8 cellular contexts compared by ENCODE assay signal in the genomic region with DNA sequence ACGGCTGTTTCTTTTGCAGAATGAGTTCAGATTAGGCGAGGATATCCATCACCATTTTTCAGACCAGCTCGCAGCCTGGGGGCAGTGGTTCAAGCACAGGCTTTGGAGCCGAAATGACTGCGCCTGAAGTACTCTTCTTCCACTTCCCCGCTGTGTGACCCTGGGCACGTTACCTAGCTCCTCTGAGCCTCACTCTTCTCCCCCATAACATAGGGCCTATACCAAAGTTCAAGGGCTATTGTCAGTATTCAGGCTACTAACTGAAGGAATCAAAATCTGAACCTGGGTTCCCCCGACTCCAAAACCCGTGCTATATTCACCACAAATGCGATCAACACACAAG. TPM values are rescaled to one million over a fixed set of nuclear protein-coding genes. Genes with fewer than 3 reads are reported as not detected.
DNase-seq lines count a peak whose midpoint lies in the region; ATAC-seq, FAIRE-seq and TF ChIP-seq lines count a peak whose summit lies in the region.

No MANE protein-coding gene starts in this region.

- CTCF ChIA-PET in HCT116 (lab: Charles Lee) = no interaction called here

- H3K27ac ChIP-seq in C4-2B = peak overlapping the region; percentile 94
- peak overlapping the region; percentile 66 for H3K27ac ChIP-seq in HCT116 (ENCODE audit: low read depth, low read length)
- H3K27ac ChIP-seq in kidney (ENCODE audit: low read depth in 2 of 2, low read length in 2 of 2) = no peak overlapping the region
- H3K27ac ChIP-seq in tibial artery = peak overlapping the region; percentile 79 to 89

- peaks cover 13 to 25% of the 10 kb centered on the region in 2 experiments; a peak in 3 of 4 replicates for H3K4me1 ChIP-seq in HCT116 (ENCODE audit: control insufficient read depth in 1 of 2, insufficient read depth in 2 of 2, low read length in 2 of 2)
- peaks cover 14 to 15% of the 10 kb centered on the region in 2 donors for H3K4me1 ChIP-seq in kidney (ENCODE audit: control insufficient read depth in 1 of 2, insufficient read depth in 1 of 2, low read depth in 1 of 2, low read length in 2 of 2)
- peaks cover 0 to 37% (median 27%) of the 10 kb centered on the region in 4 donors for H3K4me1 ChIP-seq in tibial artery

- H3K9me3 ChIP-seq in HCT116 (ENCODE audit: control insufficient read depth in 1 of 2, insufficient read depth in 1 of 2, low read depth in 1 of 2, low read length in 2 of 2) = no peaks in the 10 kb centered on the region
- no peaks in the 10 kb centered on the region for H3K9me3 ChIP-seq in kidney (ENCODE audit: control insufficient read depth in 1 of 2, low read length in 2 of 2)
- H3K9me3 ChIP-seq in tibial artery = no peaks in the 10 kb centered on the region

- H3K36me3 ChIP-seq in HCT116 (ENCODE audit: control insufficient read depth in 1 of 2, insufficient read depth in 2 of 2, low read length in 2 of 2) (peaks cover 12 to 23% of the 10 kb centered on the region in 2 experiments; a peak in 3 of 4 replicates), kidney (ENCODE audit: control insufficient read depth in 1 of 2, insufficient read depth in 2 of 2, low read length in 2 of 2) (peaks cover 13 to 16% of the 10 kb centered on the region in 2 donors), tibial artery (peaks cover 22 to 45% (median 31%) of the 10 kb centered on the region in 3 donors)

- TF ChIP-seq CTCF in C4-2B (conservative IDR thresholded peaks at IDR 0.05) (no peak), HCT116 (IDR thresholded peaks at IDR 0.05 in 2 of 3, conservative IDR thresholded peaks at IDR 0.05 in 1 of 3; ENCODE audit: borderline replicate concordance in 1 of 3, insufficient read depth in 1 of 3, low read depth in 2 of 3, low read length in 2 of 3) (no peak), kidney (IDR thresholded peaks at IDR 0.05; ENCODE audit: borderline replicate concordance, extremely low read depth, insufficient read depth) (no peak), tibial artery (IDR thresholded peaks at IDR 0.05) (no peak)

- no peak overlapping the region for H2AFZ ChIP-seq in HCT116 (ENCODE audit: low read depth, low read length, poor library complexity, severe bottlenecking)

- H3K4me3 ChIP-seq in HCT116 (replicated peaks in 1 of 2; ENCODE audit: low read depth in 1 of 2, low read length in 2 of 2) (peak overlapping the region; percentile 79 to 91), kidney (ENCODE audit: low read length in 2 of 2) (peak overlapping the region; percentile 95 to 100), tibial artery (peak overlapping the region; percentile 64 to 88)

- POLR2A ChIA-PET in HCT116 (lab: Charles Lee) = no interaction called here

- no peak for TF ChIP-seq RAD21 in HCT116 (IDR thresholded peaks at IDR 0.05; ENCODE audit: low read depth)

- H3K9ac ChIP-seq in HCT116 (ENCODE audit: low read length) = peak overlapping the region; percentile 82
- H3K9ac ChIP-seq in kidney (ENCODE audit: low read length in 2 of 2) = peak overlapping the region; percentile 56 to 98

- no peak for FAIRE-seq in kidney (lab: Jason Lieb, UNC)

- no peaks in the 10 kb centered on the region; the same call in 1 of the 2 replicates for H4K20me1 ChIP-seq in HCT116 (ENCODE audit: insufficient read depth)

- peaks cover 12 to 23% of the 10 kb centered on the region in 2 donors for H3K36me3 Mint-ChIP-seq in activated naive CD4-positive, alpha-beta T cell treated with anti-CD3 and anti-CD28 coated beads, Interleukin-2, amount 50 U/mL, for 72 hours

- no peak for TF ChIP-seq POLR2A in HCT116 (IDR thresholded peaks at IDR 0.05; ENCODE audit: borderline replicate concordance, extremely low read depth, insufficient read depth, insufficient read length)

- peaks cover 79% of the 10 kb centered on the region for H3K79me2 ChIP-seq in HCT116 (ENCODE audit: insufficient read depth, low read length)

- no peaks in the 10 kb centered on the region for H3K9me2 ChIP-seq in HCT116 (ENCODE audit: insufficient read depth)

- DNase-seq in HCT116 (ENCODE audit: low read depth, low spot score) (no peak), kidney (no peak), tibial artery (no peak), DMS114 treated with DMSO at 0.1 percent for 48 hours (lab: John Stamatoyannopoulos, UW; ENCODE audit: unreplicated experiment) (no peak), DMS153 (lab: John Stamatoyannopoulos, UW) (no peak)
- DNase-seq in activated naive CD4-positive, alpha-beta T cell treated with anti-CD3 and anti-CD28 coated beads, Interleukin-2, amount 50 U/mL, for 72 hours (ENCODE audit: low spot score in 2 of 2) = peak in 1 of 2 donors; percentile 11

- RAD21 ChIA-PET in HCT116 (lab: Charles Lee; ENCODE audit: low non-redundant PET in 1 of 2, low total read pairs in 2 of 2, uncharacterized antibody in 2 of 2, unreplicated experiment in 2 of 2) = no interaction called here

- peak; percentile 31 for ATAC-seq in HCT116
- peak; percentile 20 to 23 for ATAC-seq in activated naive CD4-positive, alpha-beta T cell treated with anti-CD3 and anti-CD28 coated beads, Interleukin-2, amount 50 U/mL, for 72 hours
- ATAC-seq in HG03135 (IDR thresholded peaks at IDR 0.05; ENCODE audit: unreplicated experiment) = no peak

- intact Hi-C loops in HCT116 (cut with micrococcal nuclease) (loop anchor here (5.0 kb wide), 1 partner anchor 184 kb away; no protein-coding TSS in a partner anchor), kidney (cut with DNase I) (no loop called here), tibial artery (cut with DNase I; ENCODE audit: low total_unique reads) (loop anchor here (10.0 kb wide), 1 partner anchor 182 kb away; no protein-coding TSS in a partner anchor)

- H3K27ac Mint-ChIP-seq in activated naive CD4-positive, alpha-beta T cell treated with anti-CD3 and anti-CD28 coated beads, Interleukin-2, amount 50 U/mL, for 72 hours = peak overlapping the region; percentile 94 to 98

- no peaks in the 10 kb centered on the region for H3K9me3 Mint-ChIP-seq in activated naive CD4-positive, alpha-beta T cell treated with anti-CD3 and anti-CD28 coated beads, Interleukin-2, amount 50 U/mL, for 72 hours

- no TSS peak for BruUV-seq in HCT116 (replicated peaks; lab: Mats Ljungman, UMichigan)

- H3K4me2 ChIP-seq in HCT116 (ENCODE audit: low read length) = peak overlapping the region; percentile 80

- H3K27me3 ChIP-seq in HCT116 (ENCODE audit: insufficient read depth, low read length) (no peaks in the 10 kb centered on the region), tibial artery (no peaks in the 10 kb centered on the region)

TF ChIP-seq in HCT116, 20 proteins besides CTCF, POLR2A, EP300 and RAD21:
- TF ChIP-seq EZH2 (IDR thresholded peaks at IDR 0.05) (no peak), POLR2AphosphoS5 (IDR thresholded peaks at IDR 0.05; ENCODE audit: low read depth, low read length) (no peak), CBX3 (IDR thresholded peaks at IDR 0.05; ENCODE audit: low read depth) (no peak)
- TF ChIP-seq, protein P1, sequence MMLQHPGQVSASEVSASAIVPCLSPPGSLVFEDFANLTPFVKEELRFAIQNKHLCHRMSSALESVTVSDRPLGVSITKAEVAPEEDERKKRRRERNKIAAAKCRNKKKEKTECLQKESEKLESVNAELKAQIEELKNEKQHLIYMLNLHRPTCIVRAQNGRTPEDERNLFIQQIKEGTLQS (IDR thresholded peaks at IDR 0.05) = no peak

RNA-seq across cellular contexts. Expression of a gene that starts 0.4 kb away (rescaled TPM):
- total RNA-seq in HCT116 (2021; ENCODE audit: unreplicated experiment) (90.2 TPM), kidney (45.0 TPM)
- polyA plus RNA-seq in HCT116 (2012) = 70.2 and 112 TPM in 2 replicates
- 10 to 100 TPM; 49.4 to 87.1 TPM for total RNA-seq in activated naive CD4-positive, alpha-beta T cell treated with anti-CD3 and anti-CD28 coated beads, Interleukin-2, amount 50 U/mL, for 72 hours
- polyA plus RNA-seq in kidney (ENCODE audit: insufficient read depth, low read depth, low replicate concordance) = 147 TPM

RNA-seq across cellular contexts. Expression of a gene that starts 0.4 kb away (rescaled TPM):
- 19.3 TPM for total RNA-seq in HCT116 (2021; ENCODE audit: unreplicated experiment)
- 12.2 and 12.5 TPM in 2 replicates for polyA plus RNA-seq in HCT116 (2012)
- total RNA-seq in activated naive CD4-positive, alpha-beta T cell treated with anti-CD3 and anti-CD28 coated beads, Interleukin-2, amount 50 U/mL, for 72 hours = 10 to 100 TPM; 21.2 to 60.2 TPM
- 19.6 TPM for total RNA-seq in kidney
- 8.8 TPM for polyA plus RNA-seq in kidney (ENCODE audit: insufficient read depth, low read depth, low replicate concordance)

Comparison
In these comparisons a context has a peak if more than half of its experiments do, and no peak if none do; other contexts are left out.
1. H3K27ac ChIP-seq: peak in C4-2B (single experiment), HCT116 (single experiment) and tibial artery (2 of 2); none in kidney (0 of 2).
2. Peak in every context shown above with its lines, with median percentiles within 50 percentile points of each other: H3K4me3 ChIP-seq.